21 cellular contexts compared by ENCODE assay signal in the genomic region with DNA sequence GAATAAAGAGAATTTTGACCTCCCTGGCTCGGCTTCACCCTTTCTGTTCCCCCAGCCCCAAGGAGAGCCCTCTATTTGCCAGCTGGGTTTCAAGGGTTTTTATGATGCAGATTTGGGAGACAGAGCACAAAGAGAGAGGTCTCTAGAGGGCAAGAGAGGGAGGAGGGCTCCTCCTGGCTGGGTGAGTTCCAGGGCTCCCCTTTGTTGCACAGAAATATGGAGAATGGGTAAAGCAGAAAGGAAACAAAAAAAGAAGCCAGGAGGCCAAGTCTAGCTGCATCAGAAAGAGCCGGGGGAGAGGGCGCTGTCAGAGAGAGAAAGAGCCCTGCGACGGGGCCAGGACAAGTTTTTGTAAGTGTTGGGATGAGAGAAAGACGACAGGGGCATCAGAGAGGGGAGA.
DNase-seq lines count a peak whose midpoint lies in the region; ATAC-seq and TF ChIP-seq lines count a peak whose summit lies in the region.
"Had no signal": no experiment of that assay in that cellular context is flagged by ENCODE, and none has a peak within 500 bp of the region (broad histone marks: within the 10 kb centered on the region; RNA-seq: fewer than 3 reads in every experiment).

No MANE protein-coding gene starts in this region.

- no peak overlapping the region for H2AFZ ChIP-seq in hepatocyte

- no peaks in the 10 kb centered on the region for H3K79me2 ChIP-seq in hepatocyte

- no peaks in the 10 kb centered on the region for H3K9me3 ChIP-seq in hepatocyte (ENCODE audit: low read depth)
- no peaks in the 10 kb centered on the region for H3K9me3 ChIP-seq in right atrium auricular region
- H3K9me3 ChIP-seq in left lung: no peaks in the 10 kb centered on the region
- H3K9me3 ChIP-seq: pancreas, thyroid gland had no signal

- no peak for TF ChIP-seq CTCF in hepatocyte (IDR thresholded peaks at IDR 0.05; ENCODE audit: poor library complexity)
- TF ChIP-seq CTCF in neural crest cell (conservative IDR thresholded peaks at IDR 0.05): no peak
- TF ChIP-seq CTCF in right atrium auricular region (IDR thresholded peaks at IDR 0.05): no peak
- TF ChIP-seq CTCF in left lung (IDR thresholded peaks at IDR 0.05): no peak

- H3K4me1 Mint-ChIP-seq in neural crest cell: peaks cover 64% of the 10 kb centered on the region
- H3K4me1 Mint-ChIP-seq: activated naive CD4-positive, alpha-beta T cell treated with anti-CD3 and anti-CD28 coated beads, Interleukin-2, amount 50 U/mL, for 24 hours had no signal

- peak; percentile 20 for DNase-seq in ELF-1 (ENCODE audit: low read depth, low spot score)
- DNase-seq in NCI-H1092 (lab: John Stamatoyannopoulos, UW): peak; percentile 63
- DNase-seq in hepatocyte (ENCODE audit: low spot score): no peak
- peak; percentile 40 for DNase-seq in neural crest cell (ENCODE audit: low read depth, low spot score)
- no peak for DNase-seq in NCI-H1417 treated with DMSO at 0.1 percent for 48 hours (lab: John Stamatoyannopoulos, UW)
- DNase-seq in right atrium auricular region (ENCODE audit: low spot score): no peak
- no peak for DNase-seq in left lung
- DNase-seq: activated T-cell treated with anti-CD3 and anti-CD28 coated beads, Interleukin-2, amount 50 U/mL, for 48 hours; GDM1; NCI-H2029; NCI-H446 treated with DMSO at 0.1 percent for 48 hours; NK-92 treated with Interleukin-12 subunit alpha and Interleukin-12 subunit beta, amount 100 ng/mL, for 24 hours; pancreas; stimulated activated naive CD4-positive, alpha-beta T cell treated with Interleukin-2 at 50 U/mL for 16 hours; thyroid gland had no signal

- 80% methylated on average over 6 of the region's 6 CpGs for WGBS in hepatocyte (ENCODE audit: low lambda C conversion rate, missing lambda C conversion rate)

- no peaks in the 10 kb centered on the region for H3K36me3 ChIP-seq in hepatocyte (replicated peaks; ENCODE audit: insufficient read depth, low read depth)
- no peaks in the 10 kb centered on the region for H3K36me3 ChIP-seq in right atrium auricular region
- H3K36me3 ChIP-seq in left lung: no peaks in the 10 kb centered on the region
- H3K36me3 ChIP-seq: pancreas, thyroid gland had no signal

- H3K36me3 Mint-ChIP-seq in neural crest cell (ENCODE audit: low read depth): peaks cover 2% of the 10 kb centered on the region
- H3K36me3 Mint-ChIP-seq: activated naive CD4-positive, alpha-beta T cell treated with anti-CD3 and anti-CD28 coated beads, Interleukin-2, amount 50 U/mL, for 24 hours had no signal

- H3K27ac ChIP-seq in hepatocyte: peak overlapping the region; percentile 17
- no peak overlapping the region for H3K27ac ChIP-seq in right atrium auricular region
- H3K27ac ChIP-seq in left lung: no peak overlapping the region
- H3K27ac ChIP-seq: pancreas, thyroid gland had no signal

- H4K20me1 ChIP-seq in hepatocyte (ENCODE audit: insufficient read depth, poor library complexity, severe bottlenecking): no peaks in the 10 kb centered on the region

- no peak overlapping the region for H3K4me2 ChIP-seq in hepatocyte

- no peaks in the 10 kb centered on the region for H3K9me3 Mint-ChIP-seq in neural crest cell
- H3K9me3 Mint-ChIP-seq: activated naive CD4-positive, alpha-beta T cell treated with anti-CD3 and anti-CD28 coated beads, Interleukin-2, amount 50 U/mL, for 24 hours; T-helper 2 cell treated with Interferon-gamma antibody and Interleukin-4, amounts not matched to agents 5 μg/mL and 100 μg/mL, for 36 hours had no signal

- peaks cover 61% of the 10 kb centered on the region for H3K4me1 ChIP-seq in hepatocyte (ENCODE audit: insufficient read depth)
- no peaks in the 10 kb centered on the region for H3K4me1 ChIP-seq in right atrium auricular region
- no peaks in the 10 kb centered on the region for H3K4me1 ChIP-seq in left lung
- H3K4me1 ChIP-seq: pancreas, thyroid gland had no signal

- H3K4me3 ChIP-seq in hepatocyte (no peak overlapping the region), right atrium auricular region (no peak overlapping the region), left lung (no peak overlapping the region)
- H3K4me3 ChIP-seq: K562, lung, pancreas, thyroid gland had no signal

- H3K4me3 Mint-ChIP-seq in neural crest cell: peak overlapping the region; percentile 65
- H3K4me3 Mint-ChIP-seq: activated naive CD4-positive, alpha-beta T cell treated with anti-CD3 and anti-CD28 coated beads, Interleukin-2, amount 50 U/mL, for 24 hours; T-helper 2 cell treated with Interferon-gamma antibody and Interleukin-4, amounts not matched to agents 5 μg/mL and 100 μg/mL, for 36 hours had no signal

- no peaks in the 10 kb centered on the region for H3K9me2 ChIP-seq in hepatocyte (replicated peaks; ENCODE audit: insufficient read depth)

- intact Hi-C loops in left lung (cut with DNase I): no loop called here

- no peaks in the 10 kb centered on the region for H3K27me3 ChIP-seq in hepatocyte
- H3K27me3 ChIP-seq in right atrium auricular region: no peaks in the 10 kb centered on the region
- peaks cover 0 to 3% of the 10 kb centered on the region in 2 donors for H3K27me3 ChIP-seq in left lung
- H3K27me3 ChIP-seq: pancreas, thyroid gland had no signal

- ATAC-seq in GM21447 (IDR thresholded peaks at IDR 0.05; ENCODE audit: unreplicated experiment): no peak
- ATAC-seq in left lung: no peak
- ATAC-seq: K562, pancreas, SK-N-SH treated with all-trans-retinoic acid at 6 μM for 48 hours had no signal

- no peaks in the 10 kb centered on the region for H3K27me3 Mint-ChIP-seq in neural crest cell (ENCODE audit: low read depth)
- H3K27me3 Mint-ChIP-seq: activated naive CD4-positive, alpha-beta T cell treated with anti-CD3 and anti-CD28 coated beads, Interleukin-2, amount 50 U/mL, for 24 hours had no signal

- peak overlapping the region; percentile 95 for H3K27ac Mint-ChIP-seq in neural crest cell (ENCODE audit: unreplicated experiment)
- H3K27ac Mint-ChIP-seq: activated naive CD4-positive, alpha-beta T cell treated with anti-CD3 and anti-CD28 coated beads, Interleukin-2, amount 50 U/mL, for 24 hours; T-helper 2 cell treated with Interferon-gamma antibody and Interleukin-4, amounts not matched to agents 5 μg/mL and 100 μg/mL, for 36 hours had no signal

Comparison
In these comparisons a context has a peak if more than half of its experiments do, and no peak if none do; other contexts are left out.
1. DNase-seq: peak in ELF-1 (single experiment), NCI-H1092 (single experiment) and neural crest cell (single experiment); none in hepatocyte (single experiment), NCI-H1417 treated with DMSO at 0.1 percent for 48 hours (single experiment), right atrium auricular region (single experiment) and left lung (0 of 2).